Comparison of ENCODE assay signal across 22 cellular contexts in the genomic region with DNA sequence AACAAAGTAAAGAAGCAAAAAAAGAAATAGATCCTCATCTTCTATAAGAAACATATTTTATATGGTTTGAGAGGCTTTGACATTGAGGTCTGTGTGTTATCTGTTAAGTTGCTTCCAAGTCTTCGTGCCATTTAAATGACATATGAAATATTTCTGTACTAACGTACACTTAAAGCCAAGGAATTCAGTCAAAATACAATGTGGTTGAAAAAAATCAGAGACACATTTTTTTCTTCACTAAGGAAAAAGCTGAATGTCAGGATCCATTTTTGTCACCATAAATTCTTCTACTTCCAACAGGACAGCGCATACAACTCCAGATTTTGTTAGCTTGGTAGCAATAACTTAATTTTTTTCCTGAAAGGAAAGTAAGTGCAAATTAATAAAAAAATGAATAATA.
DNase-seq lines count a peak whose midpoint lies in the region; ATAC-seq and TF ChIP-seq lines count a peak whose summit lies in the region.
"Had no signal": no experiment of that assay in that cellular context is flagged by ENCODE, and none has a peak within 500 bp of the region (broad histone marks: within the 10 kb centered on the region; RNA-seq: fewer than 3 reads in every experiment).

No MANE protein-coding gene starts in this region.

- H3K27ac ChIP-seq in SK-N-MC: 0 out of 2 replicates have a peak overlapping the region, but pooled peaks have one; percentile 7
- H3K27ac ChIP-seq: 22Rv1; BLaER1 treated with 17β-estradiol and CSF1 and Interleukin-3, amounts not matched to agents 10 nM and 100 nM; GM23248 had no signal

- DNase-seq in AG10803 (ENCODE audit: low read depth): peak; percentile 22
- DNase-seq in SK-N-MC (ENCODE audit: low read depth, low spot score): no peak
- peak; percentile 2 for DNase-seq in amniotic epithelial cell (ENCODE audit: low read depth)
- peak; percentile 44 for DNase-seq in fibroblast of pulmonary artery (ENCODE audit: low read depth)
- DNase-seq in Caco-2: no peak
- no peak for DNase-seq in cardiac septum (ENCODE audit: low spot score)
- no peak for DNase-seq in activated CD4-positive, CD25-positive, alpha-beta regulatory T cell (lab: John Stamatoyannopoulos, UW)
- DNase-seq: AML-193; BE2C; Calu3; CD4-positive, alpha-beta T cell; CD8-positive, alpha-beta memory T cell; DND-41; EL; GDM1; GM23248; H7 had no signal

- H3K4me1 ChIP-seq in Caco-2: no peaks in the 10 kb centered on the region

- POLR2A ChIA-PET in Caco-2 (lab: Charles Lee): no interaction called here

- intact Hi-C loops in Caco-2 (cut with micrococcal nuclease; ENCODE audit: unreplicated experiment) (no loop called here), cardiac septum (cut with DNase I) (no loop called here)

- no peaks in the 10 kb centered on the region for H3K36me3 Mint-ChIP-seq in Caco-2 (ENCODE audit: insufficient read depth, unreplicated experiment)
- H3K36me3 Mint-ChIP-seq: CD14-positive monocyte; CD8-positive, alpha-beta memory T cell had no signal

- no peak overlapping the region for H3K4me3 ChIP-seq in AG10803 (ENCODE audit: low read length)
- H3K4me3 ChIP-seq in SK-N-MC: no peak overlapping the region
- H3K4me3 ChIP-seq in fibroblast of pulmonary artery (replicated peaks; ENCODE audit: low read depth, low read length): no peak overlapping the region
- no peak overlapping the region for H3K4me3 ChIP-seq in Caco-2 (ENCODE audit: low read depth, low read length)
- H3K4me3 ChIP-seq: BLaER1 treated with 17β-estradiol and CSF1 and Interleukin-3, amounts not matched to agents 10 nM and 100 nM; GM12878; GM23248 had no signal

- ATAC-seq in HG03175 (IDR thresholded peaks at IDR 0.05; ENCODE audit: unreplicated experiment): no peak
- ATAC-seq: GM12878 had no signal

- no peak overlapping the region for H3K9ac ChIP-seq in SK-N-MC (ENCODE audit: insufficient read length)
- H3K9ac ChIP-seq: BLaER1 treated with 17β-estradiol and CSF1 and Interleukin-3, amounts not matched to agents 10 nM and 100 nM; GM23248 had no signal

- no peaks in the 10 kb centered on the region for H3K27me3 ChIP-seq in Caco-2 (replicated peaks; ENCODE audit: control insufficient read depth, insufficient read depth, low read length)
- H3K27me3 ChIP-seq: BE2C; BLaER1 treated with 17β-estradiol and CSF1 and Interleukin-3, amounts not matched to agents 10 nM and 100 nM had no signal

- H3K36me3 ChIP-seq in SK-N-MC (ENCODE audit: insufficient read depth, low read length) (peaks cover 94% of the 10 kb centered on the region), Caco-2 (ENCODE audit: control insufficient read depth, insufficient read depth, low read length) (no peaks in the 10 kb centered on the region)
- H3K36me3 ChIP-seq: BE2C; BLaER1 treated with 17β-estradiol and CSF1 and Interleukin-3, amounts not matched to agents 10 nM and 100 nM had no signal

- H3K4me3 Mint-ChIP-seq in Caco-2 (ENCODE audit: unreplicated experiment): no peak overlapping the region
- H3K4me3 Mint-ChIP-seq: CD14-positive monocyte; CD4-positive, alpha-beta T cell; CD8-positive, alpha-beta memory T cell had no signal

- H3K9me3 ChIP-seq in SK-N-MC (ENCODE audit: low read depth, low read length) (no peaks in the 10 kb centered on the region), Caco-2 (no peaks in the 10 kb centered on the region)
- H3K9me3 ChIP-seq: BE2C; BLaER1 treated with 17β-estradiol and CSF1 and Interleukin-3, amounts not matched to agents 10 nM and 100 nM had no signal

- H3K27ac Mint-ChIP-seq in Caco-2 (ENCODE audit: unreplicated experiment): no peak overlapping the region
- H3K27ac Mint-ChIP-seq: CD14-positive monocyte; CD4-positive, alpha-beta T cell; CD8-positive, alpha-beta memory T cell had no signal

- H3K4me1 Mint-ChIP-seq in Caco-2 (ENCODE audit: low read depth, unreplicated experiment): no peaks in the 10 kb centered on the region
- H3K4me1 Mint-ChIP-seq: CD14-positive monocyte; CD8-positive, alpha-beta memory T cell had no signal

- H3K9me3 Mint-ChIP-seq in Caco-2 (ENCODE audit: unreplicated experiment): no peaks in the 10 kb centered on the region

- TF ChIP-seq CTCF in AG10803 (conservative IDR thresholded peaks at IDR 0.05; ENCODE audit: low read length) (no peak), fibroblast of pulmonary artery (IDR thresholded peaks at IDR 0.05; ENCODE audit: low read length, missing control alignments) (no peak), Caco-2 (IDR thresholded peaks at IDR 0.05; ENCODE audit: insufficient read depth in 1 of 2, low read depth in 1 of 2, low read length in 1 of 2, severe bottlenecking in 1 of 2, unreplicated experiment in 1 of 2) (no peak)

- no TSS peak for BruUV-seq in Caco-2 (replicated peaks; lab: Mats Ljungman, UMichigan)

- peaks cover 3% of the 10 kb centered on the region for H3K27me3 Mint-ChIP-seq in Caco-2 (ENCODE audit: insufficient read depth, unreplicated experiment)
- H3K27me3 Mint-ChIP-seq: CD4-positive, alpha-beta T cell; CD8-positive, alpha-beta memory T cell had no signal

- CTCF ChIA-PET in Caco-2 (lab: Charles Lee): no interaction called here

Comparison
In these comparisons a context has a peak if more than half of its experiments do, and no peak if none do; other contexts are left out.
1. DNase-seq: peak in AG10803 (single experiment), amniotic epithelial cell (single experiment) and fibroblast of pulmonary artery (single experiment); none in SK-N-MC (single experiment), Caco-2 (0 of 2), cardiac septum (single experiment) and activated CD4-positive, CD25-positive, alpha-beta regulatory T cell (0 of 4).